In the genomic region with DNA sequence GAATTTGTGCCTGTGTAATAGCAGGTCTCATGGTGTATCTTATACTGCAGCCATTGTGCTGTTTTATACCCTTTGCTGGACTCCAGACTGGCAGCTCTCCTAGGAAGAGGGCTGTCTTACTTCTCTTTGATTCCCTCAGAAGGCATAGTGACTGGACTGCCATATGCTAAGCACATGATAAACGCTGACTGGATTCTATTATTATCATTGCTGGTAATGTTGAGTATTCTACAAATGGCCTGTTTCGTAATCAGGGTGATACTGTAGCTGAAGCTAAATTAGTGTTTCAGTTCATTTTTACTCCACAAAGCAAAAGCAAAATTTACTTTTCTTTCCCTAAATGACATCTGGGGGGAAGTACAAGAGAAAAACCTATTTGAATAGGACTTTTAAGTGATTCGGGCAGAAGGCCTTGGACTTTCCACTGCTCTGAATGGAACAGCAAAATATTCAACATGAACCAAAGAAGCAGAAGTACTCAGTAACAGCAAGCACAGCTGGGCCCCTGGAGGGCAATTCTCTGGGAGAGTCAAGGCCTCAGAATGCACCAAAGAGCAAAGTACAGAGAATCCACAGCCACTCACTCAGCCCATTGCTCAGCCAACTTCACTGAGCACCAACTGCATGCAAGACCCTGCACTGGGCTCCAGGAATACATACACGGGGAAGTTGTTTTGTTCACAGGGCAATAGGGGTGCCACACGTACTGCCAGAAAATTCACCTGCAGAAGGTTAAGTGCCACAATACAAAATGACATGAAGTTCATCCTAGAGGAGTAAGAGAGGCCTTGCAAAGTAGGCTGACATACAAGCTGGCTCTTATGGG, we compare ENCODE assay signal across 8 cellular contexts. TPM values are rescaled to one million over a fixed set of nuclear protein-coding genes. Genes with fewer than 3 reads are reported as not detected.
DNase-seq lines count a peak whose midpoint lies in the region; ATAC-seq, FAIRE-seq and TF ChIP-seq lines count a peak whose summit lies in the region.

No MANE protein-coding gene starts in this region.

- no peaks in the 10 kb centered on the region for H3K4me1 ChIP-seq in naive thymus-derived CD4-positive, alpha-beta T cell (ENCODE audit: control insufficient read depth in 2 of 2, insufficient read depth in 2 of 2, low read length in 2 of 2)

- H3K36me3 ChIP-seq in naive thymus-derived CD4-positive, alpha-beta T cell (ENCODE audit: control insufficient read depth in 2 of 3, insufficient read depth in 3 of 3, low read length in 3 of 3), result no peaks in the 10 kb centered on the region

- no peak for TF ChIP-seq CTCF in MCF 10A (IDR thresholded peaks at IDR 0.05; ENCODE audit: unreplicated experiment)

- POLR2A ChIA-PET in MCF 10A (lab: Yijun Ruan, JAX), result interaction anchor here (0.8 kb wide), 1 partner anchor 11 kb away, joined by 3 read pairs; no protein-coding TSS in a partner anchor
- POLR2A ChIA-PET in naive thymus-derived CD4-positive, alpha-beta T cell (lab: Charles Lee), result interaction anchor here (1.1 to 2.2 kb wide), 2 partner anchors 11 to 44 kb away, joined by 5 to 7 read pairs; no protein-coding TSS in a partner anchor

- ATAC-seq in GM21381 (IDR thresholded peaks at IDR 0.05; ENCODE audit: unreplicated experiment), result peak; percentile 67
- peak; percentile 58 for ATAC-seq in HG03575 (IDR thresholded peaks at IDR 0.05; ENCODE audit: extremely low read depth, insufficient number of reproducible peaks, low FRiP score, unreplicated experiment)
- ATAC-seq in naive thymus-derived CD4-positive, alpha-beta T cell, result peak; percentile 70

- no peak overlapping the region for H3K27ac Mint-ChIP-seq in MCF 10A (ENCODE audit: low read depth, unreplicated experiment)
- peak overlapping the region in 1 of 9 donors; percentile 10 for H3K27ac Mint-ChIP-seq in naive thymus-derived CD4-positive, alpha-beta T cell
- no peak overlapping the region for H3K27ac Mint-ChIP-seq in T-helper 2 cell treated with Interferon-gamma antibody and Interleukin-4, amounts not matched to agents 5 μg/mL and 100 μg/mL, for 36 hours

- H3K9me3 Mint-ChIP-seq in MCF 10A (ENCODE audit: unreplicated experiment), result no peaks in the 10 kb centered on the region
- no peaks in the 10 kb centered on the region for H3K9me3 Mint-ChIP-seq in naive thymus-derived CD4-positive, alpha-beta T cell
- H3K9me3 Mint-ChIP-seq in T-helper 2 cell treated with Interferon-gamma antibody and Interleukin-4, amounts not matched to agents 5 μg/mL and 100 μg/mL, for 36 hours, result no peaks in the 10 kb centered on the region

- CTCF ChIA-PET in MCF 10A (lab: Yijun Ruan, JAX), result interaction anchor here (0.5 to 0.6 kb wide), 2 partner anchors 11 to 129 kb away, joined by 3 to 4 read pairs; no protein-coding TSS in a partner anchor
- CTCF ChIA-PET in naive thymus-derived CD4-positive, alpha-beta T cell (lab: Charles Lee), result interaction anchor here (0.7 to 0.9 kb wide), 2 partner anchors 44 to 125 kb away, joined by 3 to 4 read pairs; no protein-coding TSS in a partner anchor

- no peaks in the 10 kb centered on the region for H3K27me3 Mint-ChIP-seq in MCF 10A (ENCODE audit: insufficient read depth, unreplicated experiment)
- H3K27me3 Mint-ChIP-seq in naive thymus-derived CD4-positive, alpha-beta T cell, result no peaks in the 10 kb centered on the region
- no peaks in the 10 kb centered on the region for H3K27me3 Mint-ChIP-seq in T-helper 2 cell treated with Interferon-gamma antibody and Interleukin-4, amounts not matched to agents 5 μg/mL and 100 μg/mL, for 36 hours (ENCODE audit: low read depth)

- BruUV-seq in MCF 10A (replicated peaks; lab: Mats Ljungman, UMichigan), result no TSS peak

- intact Hi-C loops in MCF 10A (cut with micrococcal nuclease), result no loop called here
- intact Hi-C loops in naive thymus-derived CD4-positive, alpha-beta T cell (cut with micrococcal nuclease), result no loop called here

- no peak for FAIRE-seq in RCC 7860 (lab: Jason Lieb, UNC)

- H3K9me3 ChIP-seq in naive thymus-derived CD4-positive, alpha-beta T cell (ENCODE audit: control insufficient read depth in 2 of 3, low read length in 3 of 3), result no peaks in the 10 kb centered on the region

- H3K27ac ChIP-seq in naive thymus-derived CD4-positive, alpha-beta T cell (ENCODE audit: low read depth, low read length), result no peak overlapping the region

- peaks cover 7% of the 10 kb centered on the region for H3K4me1 Mint-ChIP-seq in MCF 10A (ENCODE audit: insufficient read depth, unreplicated experiment)
- peaks cover under 1 to 11% (median 1%) of the 10 kb centered on the region in 7 donors for H3K4me1 Mint-ChIP-seq in naive thymus-derived CD4-positive, alpha-beta T cell
- peaks cover 7% of the 10 kb centered on the region for H3K4me1 Mint-ChIP-seq in T-helper 2 cell treated with Interferon-gamma antibody and Interleukin-4, amounts not matched to agents 5 μg/mL and 100 μg/mL, for 36 hours (ENCODE audit: low read depth)

- peak; percentile 59 for DNase-seq in GM04503 (ENCODE audit: low read depth)
- DNase-seq in MCF 10A (ENCODE audit: unreplicated experiment), result peak; percentile 30
- no peak for DNase-seq in naive thymus-derived CD4-positive, alpha-beta T cell
- DNase-seq in T-helper 2 cell treated with Interferon-gamma antibody and Interleukin-4, amounts not matched to agents 5 μg/mL and 100 μg/mL, for 36 hours (ENCODE audit: low spot score), result no peak
- DNase-seq in RCC 7860 (ENCODE audit: low spot score), result no peak
- DNase-seq in NCI-H1105 treated with DMSO at 0.1 percent for 48 hours (lab: John Stamatoyannopoulos, UW), result no peak

- H3K4me3 ChIP-seq in naive thymus-derived CD4-positive, alpha-beta T cell (ENCODE audit: low read length), result no peak overlapping the region

- H3K4me3 Mint-ChIP-seq in MCF 10A (ENCODE audit: unreplicated experiment), result no peak overlapping the region
- no peak overlapping the region for H3K4me3 Mint-ChIP-seq in naive thymus-derived CD4-positive, alpha-beta T cell
- H3K4me3 Mint-ChIP-seq in T-helper 2 cell treated with Interferon-gamma antibody and Interleukin-4, amounts not matched to agents 5 μg/mL and 100 μg/mL, for 36 hours, result no peak overlapping the region

- no peaks in the 10 kb centered on the region for H3K36me3 Mint-ChIP-seq in MCF 10A (ENCODE audit: insufficient read depth, unreplicated experiment)
- no peaks in the 10 kb centered on the region for H3K36me3 Mint-ChIP-seq in naive thymus-derived CD4-positive, alpha-beta T cell
- no peaks in the 10 kb centered on the region for H3K36me3 Mint-ChIP-seq in T-helper 2 cell treated with Interferon-gamma antibody and Interleukin-4, amounts not matched to agents 5 μg/mL and 100 μg/mL, for 36 hours (ENCODE audit: low read depth)

- H3K27me3 ChIP-seq in naive thymus-derived CD4-positive, alpha-beta T cell (ENCODE audit: control insufficient read depth in 2 of 2, insufficient read depth in 2 of 2, low read length in 2 of 2), result no peaks in the 10 kb centered on the region

RNA-seq across cellular contexts. Expression of a gene that starts 7.9 kb away (rescaled TPM):
- not detected in 2 replicates for total RNA-seq in MCF 10A (2022)
- 100 to 1,000 TPM in 1 of 5 experiments, 10 to 100 TPM in 4; 27.3 to 119 (median 31.0) TPM for total RNA-seq in naive thymus-derived CD4-positive, alpha-beta T cell
- polyA plus RNA-seq in naive thymus-derived CD4-positive, alpha-beta T cell, result 10 to 100 TPM; 28.1 to 29.4 TPM

Comparison
In these comparisons a context has a peak if more than half of its experiments do, and no peak if none do; other contexts are left out.
1. DNase-seq: peak in GM04503 (single experiment) and MCF 10A (single experiment); none in naive thymus-derived CD4-positive, alpha-beta T cell (0 of 9), T-helper 2 cell treated with Interferon-gamma antibody and Interleukin-4, amounts not matched to agents 5 μg/mL and 100 μg/mL, for 36 hours (single experiment), RCC 7860 (single experiment) and NCI-H1105 treated with DMSO at 0.1 percent for 48 hours (single experiment).
2. RNA of a gene that starts 7.9 kb away (total RNA-seq): 27.3 to 119 TPM in naive thymus-derived CD4-positive, alpha-beta T cell; not detected in MCF 10A; every median in the first group is over 10 times any median in the second.
3. Peak in every context shown above with its lines, with median percentiles within 50 percentile points of each other: ATAC-seq.